8 cellular contexts compared by ENCODE assay signal in the genomic region with DNA sequence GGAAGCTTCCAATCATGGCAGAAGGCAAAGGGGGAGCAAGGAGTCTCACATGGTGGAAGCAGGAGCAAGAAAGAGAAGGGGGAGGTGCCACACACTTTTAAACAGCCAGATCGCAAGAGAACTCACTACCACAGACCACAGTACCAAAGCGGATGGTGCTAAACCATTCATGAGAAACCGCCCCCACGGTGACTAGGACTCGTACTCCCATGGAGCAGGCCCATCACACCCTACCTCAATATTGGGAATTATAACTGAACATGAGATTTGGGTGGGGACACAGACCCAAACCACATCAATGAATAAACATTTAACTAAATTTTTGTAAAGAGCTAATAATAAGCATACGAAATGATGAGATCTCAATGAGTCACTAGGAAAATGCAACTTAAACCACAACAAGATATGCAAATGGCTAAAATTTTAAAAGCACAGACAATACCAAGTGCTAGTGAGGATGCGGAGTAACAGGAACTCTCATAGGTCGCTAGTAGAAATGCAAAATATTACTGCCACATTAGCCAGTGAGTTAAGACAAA. TPM values are rescaled to one million over a fixed set of nuclear protein-coding genes. Genes with fewer than 3 reads are reported as not detected.
DNase-seq lines count a peak whose midpoint lies in the region; ATAC-seq, FAIRE-seq and TF ChIP-seq lines count a peak whose summit lies in the region.

No MANE protein-coding gene starts in this region.

- no peak for FAIRE-seq in frontal cortex (lab: Jason Lieb, UNC)

- peaks cover 6% of the 10 kb centered on the region for H3K4me1 ChIP-seq in CD8-positive, alpha-beta memory T cell (ENCODE audit: insufficient read depth, low read length)
- peaks cover 17% of the 10 kb centered on the region for H3K4me1 ChIP-seq in BE2C

- H3K9me3 Mint-ChIP-seq in CD8-positive, alpha-beta memory T cell = no peaks in the 10 kb centered on the region

- no peak overlapping the region for H3K27ac ChIP-seq in CD8-positive, alpha-beta memory T cell (ENCODE audit: low read depth, low read length)
- no peak overlapping the region for H3K27ac ChIP-seq in RWPE1

- peak overlapping the region in 7 of 8 donors; percentile 15 to 90 (median 74) for H3K27ac Mint-ChIP-seq in CD8-positive, alpha-beta memory T cell

- no peak for TF ChIP-seq CTCF in RWPE1 (conservative IDR thresholded peaks at IDR 0.05; ENCODE audit: low read depth)
- TF ChIP-seq CTCF in BE2C (IDR thresholded peaks at IDR 0.05; ENCODE audit: low read depth, low read length) = no peak

- peak overlapping the region; percentile 15 to 57 (median 53) for H3K4me3 Mint-ChIP-seq in CD8-positive, alpha-beta memory T cell

- peaks cover 5 to 72% (median 16%) of the 10 kb centered on the region in 3 donors for H3K36me3 Mint-ChIP-seq in CD8-positive, alpha-beta memory T cell

- peak; percentile 7 to 68 (median 31) for DNase-seq in CD8-positive, alpha-beta memory T cell
- DNase-seq in HCEC 1CT (peak; percentile 52), fibroblast of peridontal ligament (ENCODE audit: extremely low read depth) (peak; percentile 20), RWPE1 (ENCODE audit: low spot score) (no peak), middle frontal gyrus (ENCODE audit: extremely low spot score, low spot score) (no peak), frontal cortex (ENCODE audit: low spot score in 2 of 2) (no peak), BE2C (no peak)

- H3K36me3 ChIP-seq in CD8-positive, alpha-beta memory T cell (ENCODE audit: insufficient read depth, low read length) = peaks cover 16% of the 10 kb centered on the region
- H3K36me3 ChIP-seq in BE2C = peaks cover 46% of the 10 kb centered on the region

- no peaks in the 10 kb centered on the region for H3K27me3 ChIP-seq in CD8-positive, alpha-beta memory T cell (ENCODE audit: insufficient read depth, low read length, poor library complexity, severe bottlenecking)
- no peaks in the 10 kb centered on the region for H3K27me3 ChIP-seq in BE2C

- POLR2A ChIA-PET in CD8-positive, alpha-beta memory T cell (lab: Charles Lee) = interaction anchor here (0.5 to 1.1 kb wide), 2 partner anchors 9 to 263 kb away, joined by 3 to 5 read pairs; a partner anchor contains a TSS
- POLR2A ChIA-PET in RWPE1 (lab: Yijun Ruan, JAX; ENCODE audit: low non-redundant PET) = no interaction called here

- ATAC-seq in activated CD4-positive, CD25-positive, alpha-beta regulatory T cell treated with anti-CD3 and anti-CD28 coated beads, Interleukin-2, amount 50 U/mL, for 24 hours = peak; percentile 82 to 86

- no peak overlapping the region for H3K4me3 ChIP-seq in CD8-positive, alpha-beta memory T cell (ENCODE audit: low read length)
- H3K4me3 ChIP-seq in BE2C (ENCODE audit: low read depth, low read length) = no peak overlapping the region

- peaks cover 0 to 5% of the 10 kb centered on the region in 2 donors for H3K27me3 Mint-ChIP-seq in CD8-positive, alpha-beta memory T cell

- CTCF ChIA-PET in CD8-positive, alpha-beta memory T cell (lab: Charles Lee) = interaction anchor here (1.6 kb wide), 1 partner anchor 10 kb away, joined by 3 read pairs; a partner anchor contains a TSS
- CTCF ChIA-PET in RWPE1 (lab: Yijun Ruan, JAX) = no interaction called here

- H3K4me1 Mint-ChIP-seq in CD8-positive, alpha-beta memory T cell = peaks cover 31 to 57% (median 55%) of the 10 kb centered on the region in 3 donors

- no peaks in the 10 kb centered on the region for H3K9me3 ChIP-seq in CD8-positive, alpha-beta memory T cell (ENCODE audit: low read length)
- no peaks in the 10 kb centered on the region for H3K9me3 ChIP-seq in BE2C

RNA-seq across cellular contexts. Expression of a gene that starts 10.0 kb away (rescaled TPM):
- total RNA-seq in CD8-positive, alpha-beta memory T cell = 10 to 100 TPM; 82.7 to 84.7 TPM
- polyA plus RNA-seq in CD8-positive, alpha-beta memory T cell = 20.2 TPM
- total RNA-seq in frontal cortex = 15.5 TPM
- polyA plus RNA-seq in BE2C (2012; ENCODE audit: insufficient read depth, insufficient read length, low read depth) = 34.5 TPM

RNA-seq across cellular contexts. Expression of a gene that starts 43.9 kb away (rescaled TPM):
- 10 to 100 TPM; 12.2 to 12.5 TPM for total RNA-seq in CD8-positive, alpha-beta memory T cell
- polyA plus RNA-seq in CD8-positive, alpha-beta memory T cell = 19.0 TPM
- 71.7 TPM for total RNA-seq in frontal cortex
- polyA plus RNA-seq in BE2C (2012; ENCODE audit: insufficient read depth, insufficient read length, low read depth) = 11.8 TPM

Comparison
In these comparisons a context has a peak if more than half of its experiments do, and no peak if none do; other contexts are left out.
1. DNase-seq: peak in CD8-positive, alpha-beta memory T cell (5 of 5), HCEC 1CT (single experiment) and fibroblast of peridontal ligament (single experiment); none in RWPE1 (single experiment), middle frontal gyrus (single experiment), frontal cortex (0 of 2) and BE2C (single experiment).